9 cellular contexts compared by ENCODE assay signal in genomic region chr1:200888349-200888838, GRCh38. TPM values are rescaled to one million over a fixed set of nuclear protein-coding genes. Genes with fewer than 3 reads are reported as not detected.
A peak's percentile ranks its signal among the peaks of the same experiment; 100 is the strongest.
DNase-seq lines count a peak whose midpoint lies in the region; ATAC-seq and TF ChIP-seq lines count a peak whose summit lies in the region.
"Had no signal": no experiment of that assay in that cellular context is flagged by ENCODE, and none has a peak within 500 bp of the region (broad histone marks: within the 10 kb centered on the region; RNA-seq: fewer than 3 reads in every experiment).

No MANE protein-coding gene starts in this region.

- H3K27me3 ChIP-seq in spleen (replicated peaks in 1 of 7), result peaks cover 0 to 30% (median 15%) of the 10 kb centered on the region in 7 donors
- H3K27me3 ChIP-seq: pancreas had no signal

- H3K27ac ChIP-seq in spleen (peak overlapping the region in 7 of 8 donors; percentile 15 to 77 (median 22)), substantia nigra (ENCODE audit: low read depth, low read length, poor library complexity, severe bottlenecking) (no peak overlapping the region), coronary artery (no peak overlapping the region)
- H3K27ac ChIP-seq: pancreas had no signal

- intact Hi-C loops in spleen (cut with DNase I; ENCODE audit: low total_unique reads), result no loop called here

- 9 to 25% (median 18%) methylated on average over 7 of the region's 7 CpGs for WGBS in spleen, 5 donors

- DNase-seq in NOMO-1 treated with dmso at 0.1 percent for 144 hours (lab: John Stamatoyannopoulos, UW; ENCODE audit: unreplicated experiment) (peak; percentile 82), activated T-helper 1 cell treated with Interleukin-2 at 50 U/mL for 16 hours (ENCODE audit: low read depth) (peak; percentile 40), spleen (peak; percentile 90), substantia nigra (lab: John Stamatoyannopoulos, UW) (no peak), coronary artery (ENCODE audit: low spot score) (no peak), anterior cingulate cortex (lab: John Stamatoyannopoulos, UW) (no peak)

- ATAC-seq in GM18517 (IDR thresholded peaks at IDR 0.05; ENCODE audit: unreplicated experiment) (peak; percentile 92), HG02763 (IDR thresholded peaks at IDR 0.05; ENCODE audit: unreplicated experiment) (peak; percentile 91)
- ATAC-seq: pancreas had no signal

- peak overlapping the region in 1 of 8 donors; percentile 44 for H3K4me3 ChIP-seq in spleen
- H3K4me3 ChIP-seq in coronary artery, result no peak overlapping the region
- H3K4me3 ChIP-seq: pancreas had no signal

- peaks cover 14 to 70% (median 51%) of the 10 kb centered on the region in 6 donors for H3K4me1 ChIP-seq in spleen
- H3K4me1 ChIP-seq: pancreas had no signal

- H3K9me3 ChIP-seq in spleen, result no peaks in the 10 kb centered on the region
- H3K9me3 ChIP-seq: pancreas had no signal

- TF ChIP-seq POLR2A in spleen (IDR thresholded peaks at IDR 0.05), result no peak

- H3K36me3 ChIP-seq in spleen, result no peaks in the 10 kb centered on the region
- H3K36me3 ChIP-seq: pancreas had no signal

- TF ChIP-seq CTCF in spleen (IDR thresholded peaks at IDR 0.05 in 8 of 11, conservative IDR thresholded peaks at IDR 0.05 in 3 of 11) (no peak), coronary artery (IDR thresholded peaks at IDR 0.05) (no peak)

RNA-seq across cellular contexts. Expression of gene INAVA, which starts 6.3 kb away (rescaled TPM):
- total RNA-seq in spleen, result 1 to 10 TPM in 1 of 7 donors, under 1 TPM in 3, not detected in 3; 0.32 to 1.4 (median 0.72) TPM
- under 1 TPM; 0.39 to 0.42 (median 0.39) TPM for polyA plus RNA-seq in spleen

RNA-seq across cellular contexts. Expression of gene GPR25, which starts 15.6 kb away (rescaled TPM):
- 1 to 10 TPM in 1 of 7 donors, under 1 TPM in 4, not detected in 2; 0.50 to 3.6 (median 0.80) TPM for total RNA-seq in spleen
- under 1 TPM; 0.09 to 0.38 (median 0.14) TPM for polyA plus RNA-seq in spleen
- polyA plus RNA-seq: pancreas had no signal

Comparison
In these comparisons a context has a peak if more than half of its experiments do, and no peak if none do; other contexts are left out.
1. DNase-seq: peak in NOMO-1 treated with dmso at 0.1 percent for 144 hours (single experiment), activated T-helper 1 cell treated with Interleukin-2 at 50 U/mL for 16 hours (single experiment) and spleen (single experiment); none in substantia nigra (0 of 49), coronary artery (single experiment) and anterior cingulate cortex (0 of 58).
2. H3K27ac ChIP-seq: peak in spleen (7 of 8); none in substantia nigra (single experiment) and coronary artery (0 of 2).